Comparison of ENCODE assay signal across 2 cellular contexts in the genomic region with DNA sequence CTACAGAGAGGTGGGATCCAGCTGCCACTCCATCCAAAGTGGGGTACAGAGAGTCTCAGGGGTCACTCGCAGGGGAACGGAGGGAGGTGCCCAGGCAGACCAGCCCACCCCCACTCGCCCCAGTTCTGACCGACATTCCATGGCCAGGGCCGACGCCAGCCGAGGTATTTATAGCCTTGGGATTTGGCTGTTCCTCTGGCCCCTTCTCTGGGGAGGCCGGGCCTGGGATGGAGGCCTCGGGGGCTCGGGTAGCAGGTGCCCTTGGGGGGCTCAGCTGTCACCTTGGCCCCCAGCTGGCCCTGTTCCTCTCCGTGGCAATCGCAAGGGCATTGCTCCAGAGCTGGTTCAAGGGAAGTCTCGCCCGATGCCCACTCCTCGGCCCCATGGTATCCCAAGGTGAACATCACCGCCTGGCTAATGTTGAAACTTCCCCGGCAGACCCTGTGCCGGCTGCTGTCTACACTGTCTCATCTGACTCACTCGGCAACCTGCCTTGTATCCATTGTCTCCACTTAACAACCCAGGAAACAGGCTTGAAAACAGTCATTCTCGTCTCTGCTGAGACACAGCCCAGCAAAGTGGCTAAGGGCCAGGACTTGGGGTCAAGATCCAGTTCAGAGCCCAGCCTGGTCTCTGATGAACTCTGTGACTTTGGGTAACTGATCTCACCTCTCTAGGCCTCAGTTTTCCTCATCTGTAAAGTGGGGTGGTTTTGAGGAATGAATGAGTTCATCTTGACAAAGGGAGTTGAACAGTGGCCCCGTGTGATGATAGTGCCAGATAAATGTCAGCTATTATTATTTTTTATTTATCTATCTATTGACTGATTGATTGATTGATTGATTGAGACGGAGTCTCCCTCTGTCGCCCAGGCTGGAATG.
TF ChIP-seq lines count a peak whose summit lies in the region.

No MANE protein-coding gene starts in this region.

TF ChIP-seq in SK-N-SH treated with all-trans-retinoic acid at 6 μM for 48 hours, 23 proteins besides CTCF, POLR2A, EP300 and RAD21:
- no peak for TF ChIP-seq PPARA (CRISPR knock-in tag; IDR thresholded peaks at IDR 0.05; ENCODE audit: borderline replicate concordance)
- TF ChIP-seq ZFP30 (CRISPR knock-in tag; IDR thresholded peaks at IDR 0.05): no peak
- TF ChIP-seq SNAI2 (CRISPR knock-in tag; IDR thresholded peaks at IDR 0.05): no peak
- no peak for TF ChIP-seq GLIS3 (CRISPR knock-in tag; IDR thresholded peaks at IDR 0.05)
- TF ChIP-seq TCF4 (CRISPR knock-in tag; IDR thresholded peaks at IDR 0.05; ENCODE audit: borderline replicate concordance): no peak
- TF ChIP-seq ZNF8 (CRISPR knock-in tag; IDR thresholded peaks at IDR 0.05): no peak
- TF ChIP-seq ISL1 (CRISPR knock-in tag; IDR thresholded peaks at IDR 0.05): no peak
- no peak for TF ChIP-seq ZNF70 (CRISPR knock-in tag; IDR thresholded peaks at IDR 0.05)
- TF ChIP-seq ZFP3 (CRISPR knock-in tag; IDR thresholded peaks at IDR 0.05): no peak
- TF ChIP-seq, protein P1, sequence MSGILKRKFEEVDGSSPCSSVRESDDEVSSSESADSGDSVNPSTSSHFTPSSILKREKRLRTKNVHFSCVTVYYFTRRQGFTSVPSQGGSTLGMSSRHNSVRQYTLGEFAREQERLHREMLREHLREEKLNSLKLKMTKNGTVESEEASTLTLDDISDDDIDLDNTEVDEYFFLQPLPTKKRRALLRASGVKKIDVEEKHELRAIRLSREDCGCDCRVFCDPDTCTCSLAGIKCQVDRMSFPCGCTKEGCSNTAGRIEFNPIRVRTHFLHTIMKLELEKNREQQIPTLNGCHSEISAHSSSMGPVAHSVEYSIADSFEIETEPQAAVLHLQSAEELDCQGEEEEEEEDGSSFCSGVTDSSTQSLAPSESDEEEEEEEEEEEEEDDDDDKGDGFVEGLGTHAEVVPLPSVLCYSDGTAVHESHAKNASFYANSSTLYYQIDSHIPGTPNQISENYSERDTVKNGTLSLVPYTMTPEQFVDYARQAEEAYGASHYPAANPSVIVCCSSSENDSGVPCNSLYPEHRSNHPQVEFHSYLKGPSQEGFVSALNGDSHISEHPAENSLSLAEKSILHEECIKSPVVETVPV (CRISPR knock-in tag; IDR thresholded peaks at IDR 0.05): no peak
- TF ChIP-seq RARB (CRISPR knock-in tag; IDR thresholded peaks at IDR 0.05): no peak
- TF ChIP-seq, protein P2, sequence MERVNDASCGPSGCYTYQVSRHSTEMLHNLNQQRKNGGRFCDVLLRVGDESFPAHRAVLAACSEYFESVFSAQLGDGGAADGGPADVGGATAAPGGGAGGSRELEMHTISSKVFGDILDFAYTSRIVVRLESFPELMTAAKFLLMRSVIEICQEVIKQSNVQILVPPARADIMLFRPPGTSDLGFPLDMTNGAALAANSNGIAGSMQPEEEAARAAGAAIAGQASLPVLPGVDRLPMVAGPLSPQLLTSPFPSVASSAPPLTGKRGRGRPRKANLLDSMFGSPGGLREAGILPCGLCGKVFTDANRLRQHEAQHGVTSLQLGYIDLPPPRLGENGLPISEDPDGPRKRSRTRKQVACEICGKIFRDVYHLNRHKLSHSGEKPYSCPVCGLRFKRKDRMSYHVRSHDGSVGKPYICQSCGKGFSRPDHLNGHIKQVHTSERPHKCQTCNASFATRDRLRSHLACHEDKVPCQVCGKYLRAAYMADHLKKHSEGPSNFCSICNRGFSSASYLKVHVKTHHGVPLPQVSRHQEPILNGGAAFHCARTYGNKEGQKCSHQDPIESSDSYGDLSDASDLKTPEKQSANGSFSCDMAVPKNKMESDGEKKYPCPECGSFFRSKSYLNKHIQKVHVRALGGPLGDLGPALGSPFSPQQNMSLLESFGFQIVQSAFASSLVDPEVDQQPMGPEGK (CRISPR knock-in tag; IDR thresholded peaks at IDR 0.05; ENCODE audit: borderline replicate concordance): no peak
- no peak for TF ChIP-seq BACH2 (CRISPR knock-in tag; IDR thresholded peaks at IDR 0.05; ENCODE audit: borderline replicate concordance)
- TF ChIP-seq OSR1 (CRISPR knock-in tag; IDR thresholded peaks at IDR 0.05): no peak
- TF ChIP-seq ZNF565 (CRISPR knock-in tag; conservative IDR thresholded peaks at IDR 0.05; ENCODE audit: low read depth): no peak
- no peak for TF ChIP-seq TOX (CRISPR knock-in tag; IDR thresholded peaks at IDR 0.05; ENCODE audit: borderline replicate concordance)
- TF ChIP-seq, protein P3, sequence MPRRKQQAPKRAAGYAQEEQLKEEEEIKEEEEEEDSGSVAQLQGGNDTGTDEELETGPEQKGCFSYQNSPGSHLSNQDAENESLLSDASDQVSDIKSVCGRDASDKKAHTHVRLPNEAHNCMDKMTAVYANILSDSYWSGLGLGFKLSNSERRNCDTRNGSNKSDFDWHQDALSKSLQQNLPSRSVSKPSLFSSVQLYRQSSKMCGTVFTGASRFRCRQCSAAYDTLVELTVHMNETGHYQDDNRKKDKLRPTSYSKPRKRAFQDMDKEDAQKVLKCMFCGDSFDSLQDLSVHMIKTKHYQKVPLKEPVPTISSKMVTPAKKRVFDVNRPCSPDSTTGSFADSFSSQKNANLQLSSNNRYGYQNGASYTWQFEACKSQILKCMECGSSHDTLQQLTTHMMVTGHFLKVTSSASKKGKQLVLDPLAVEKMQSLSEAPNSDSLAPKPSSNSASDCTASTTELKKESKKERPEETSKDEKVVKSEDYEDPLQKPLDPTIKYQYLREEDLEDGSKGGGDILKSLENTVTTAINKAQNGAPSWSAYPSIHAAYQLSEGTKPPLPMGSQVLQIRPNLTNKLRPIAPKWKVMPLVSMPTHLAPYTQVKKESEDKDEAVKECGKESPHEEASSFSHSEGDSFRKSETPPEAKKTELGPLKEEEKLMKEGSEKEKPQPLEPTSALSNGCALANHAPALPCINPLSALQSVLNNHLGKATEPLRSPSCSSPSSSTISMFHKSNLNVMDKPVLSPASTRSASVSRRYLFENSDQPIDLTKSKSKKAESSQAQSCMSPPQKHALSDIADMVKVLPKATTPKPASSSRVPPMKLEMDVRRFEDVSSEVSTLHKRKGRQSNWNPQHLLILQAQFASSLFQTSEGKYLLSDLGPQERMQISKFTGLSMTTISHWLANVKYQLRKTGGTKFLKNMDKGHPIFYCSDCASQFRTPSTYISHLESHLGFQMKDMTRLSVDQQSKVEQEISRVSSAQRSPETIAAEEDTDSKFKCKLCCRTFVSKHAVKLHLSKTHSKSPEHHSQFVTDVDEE (CRISPR knock-in tag; IDR thresholded peaks at IDR 0.05): no peak
- no peak for TF ChIP-seq ARNTL (CRISPR knock-in tag; IDR thresholded peaks at IDR 0.05; ENCODE audit: borderline replicate concordance, low read depth)
- no peak for TF ChIP-seq CSDC2 (CRISPR knock-in tag; IDR thresholded peaks at IDR 0.05)

TF ChIP-seq in SK-N-SH, 30 proteins besides CTCF, POLR2A, EP300 and RAD21:
- TF ChIP-seq, protein P4, sequence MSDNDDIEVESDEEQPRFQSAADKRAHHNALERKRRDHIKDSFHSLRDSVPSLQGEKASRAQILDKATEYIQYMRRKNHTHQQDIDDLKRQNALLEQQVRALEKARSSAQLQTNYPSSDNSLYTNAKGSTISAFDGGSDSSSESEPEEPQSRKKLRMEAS (IDR thresholded peaks at IDR 0.05; ENCODE audit: low read depth): no peak
- TF ChIP-seq GABPA (IDR thresholded peaks at IDR 0.05; ENCODE audit: low read depth): no peak
